9 cellular contexts compared by ENCODE assay signal in the genomic region with DNA sequence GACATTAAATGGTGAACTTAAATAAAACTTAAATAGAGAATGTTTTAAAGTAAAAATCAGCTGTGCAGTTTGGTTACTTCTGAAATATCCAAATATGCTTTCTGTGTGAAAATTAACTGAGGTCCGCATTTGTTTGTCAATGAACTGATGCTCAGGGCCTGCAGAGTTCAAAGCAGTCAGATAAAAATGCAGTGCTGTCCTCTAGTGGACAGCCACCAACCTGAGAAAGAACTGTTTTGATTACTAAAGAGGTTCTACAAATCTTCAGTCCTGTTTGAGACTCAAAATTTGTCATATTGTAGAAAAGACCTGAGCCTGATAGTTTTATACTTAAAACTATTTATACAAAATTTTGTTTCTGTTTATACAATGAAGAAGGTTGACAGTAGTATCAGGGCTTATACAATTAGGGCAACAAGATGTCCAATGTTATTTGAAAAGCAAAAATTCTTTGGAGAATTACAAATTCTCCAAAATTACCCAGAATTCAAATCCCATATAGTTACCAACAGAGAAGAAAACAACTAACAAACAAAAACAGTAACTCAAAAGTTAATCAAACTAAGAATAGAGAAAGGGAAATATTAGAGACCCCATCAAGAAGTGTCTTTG.
DNase-seq lines count a peak whose midpoint lies in the region; ATAC-seq and TF ChIP-seq lines count a peak whose summit lies in the region.
"Had no signal": no experiment of that assay in that cellular context is flagged by ENCODE, and none has a peak within 500 bp of the region (broad histone marks: within the 10 kb centered on the region; RNA-seq: fewer than 3 reads in every experiment).

No MANE protein-coding gene starts in this region.

- no peaks in the 10 kb centered on the region for H3K27me3 Mint-ChIP-seq in activated CD4-positive, alpha-beta T cell treated with anti-CD3 and anti-CD28 coated beads, Interleukin-2, amount 10 ng/mL, durations not matched to agents 7 days and 5 days
- no peaks in the 10 kb centered on the region for H3K27me3 Mint-ChIP-seq in type B pancreatic cell
- H3K27me3 Mint-ChIP-seq: central memory CD8-positive, alpha-beta T cell had no signal

- H3K27me3 ChIP-seq in adrenal gland = no peaks in the 10 kb centered on the region

- POLR2A ChIA-PET in activated CD4-positive, alpha-beta T cell treated with anti-CD3 and anti-CD28 coated beads, Interleukin-2, amount 10 ng/mL, durations not matched to agents 7 days and 5 days (lab: Charles Lee) = no interaction called here

- H3K9me3 Mint-ChIP-seq in activated CD4-positive, alpha-beta T cell treated with anti-CD3 and anti-CD28 coated beads, Interleukin-2, amount 10 ng/mL, durations not matched to agents 7 days and 5 days = no peaks in the 10 kb centered on the region
- no peaks in the 10 kb centered on the region for H3K9me3 Mint-ChIP-seq in type B pancreatic cell
- H3K9me3 Mint-ChIP-seq in activated naive CD4-positive, alpha-beta T cell treated with anti-CD3 and anti-CD28 coated beads, Interleukin-2, amount 50 U/mL, for 72 hours = no peaks in the 10 kb centered on the region
- H3K9me3 Mint-ChIP-seq: central memory CD8-positive, alpha-beta T cell had no signal

- H3K27ac ChIP-seq in adrenal gland = no peak overlapping the region

- H3K4me3 Mint-ChIP-seq in activated CD4-positive, alpha-beta T cell treated with anti-CD3 and anti-CD28 coated beads, Interleukin-2, amount 10 ng/mL, durations not matched to agents 7 days and 5 days = no peak overlapping the region
- H3K4me3 Mint-ChIP-seq in type B pancreatic cell = no peak overlapping the region
- H3K4me3 Mint-ChIP-seq: central memory CD8-positive, alpha-beta T cell had no signal

- H3K27ac Mint-ChIP-seq in activated CD4-positive, alpha-beta T cell treated with anti-CD3 and anti-CD28 coated beads, Interleukin-2, amount 10 ng/mL, durations not matched to agents 7 days and 5 days = no peak overlapping the region
- no peak overlapping the region for H3K27ac Mint-ChIP-seq in type B pancreatic cell
- no peak overlapping the region for H3K27ac Mint-ChIP-seq in activated naive CD4-positive, alpha-beta T cell treated with anti-CD3 and anti-CD28 coated beads, Interleukin-2, amount 50 U/mL, for 72 hours

- intact Hi-C loops in adrenal gland (cut with DNase I) = loop anchor here in 1 of 2 donors (10.0 kb wide), 1 partner anchor 364 kb away; no protein-coding TSS in a partner anchor

- no peak for TF ChIP-seq POLR2A in adrenal gland (IDR thresholded peaks at IDR 0.05)

- H3K36me3 Mint-ChIP-seq in activated CD4-positive, alpha-beta T cell treated with anti-CD3 and anti-CD28 coated beads, Interleukin-2, amount 10 ng/mL, durations not matched to agents 7 days and 5 days (ENCODE audit: low read depth) = no peaks in the 10 kb centered on the region
- peaks cover 4% of the 10 kb centered on the region for H3K36me3 Mint-ChIP-seq in type B pancreatic cell
- no peaks in the 10 kb centered on the region for H3K36me3 Mint-ChIP-seq in activated naive CD4-positive, alpha-beta T cell treated with anti-CD3 and anti-CD28 coated beads, Interleukin-2, amount 50 U/mL, for 72 hours

- H3K4me3 ChIP-seq in adrenal gland = no peak overlapping the region

- H3K4me1 ChIP-seq in adrenal gland (replicated peaks in 1 of 2) = no peaks in the 10 kb centered on the region

- H3K9me3 ChIP-seq in adrenal gland (replicated peaks in 1 of 3) = no peaks in the 10 kb centered on the region

- CTCF ChIA-PET in activated CD4-positive, alpha-beta T cell treated with anti-CD3 and anti-CD28 coated beads, Interleukin-2, amount 10 ng/mL, durations not matched to agents 7 days and 5 days (lab: Charles Lee) = no interaction called here

- 29 to 41% (median 35%) methylated on average over 1 of the region's 1 CpG for WGBS in adrenal gland, 4 donors

- TF ChIP-seq CTCF in adrenal gland (IDR thresholded peaks at IDR 0.05) (peak; percentile 61 to 82 (median 75)), type B pancreatic cell (conservative IDR thresholded peaks at IDR 0.05) (peak; percentile 88)

- DNase-seq in activated CD4-positive, alpha-beta T cell treated with anti-CD3 and anti-CD28 coated beads, Interleukin-2, amount 10 ng/mL, durations not matched to agents 7 days and 5 days = peak; percentile 18
- no peak for DNase-seq in activated CD4-positive, alpha-beta T cell treated with anti-CD3 and anti-CD28 coated beads for 48 hours
- DNase-seq in NCI-H146 treated with DMSO at 0.1 percent for 48 hours (lab: John Stamatoyannopoulos, UW; ENCODE audit: unreplicated experiment) (peak; percentile 19), adrenal gland (peak in 6 of 7 donors; percentile 26 to 64 (median 38)), iPS-NIHi7 (ENCODE audit: extremely low spot score) (peak; percentile 62), type B pancreatic cell (ENCODE audit: extremely low spot score, unreplicated experiment) (no peak)
- DNase-seq in stimulated activated naive CD4-positive, alpha-beta T cell (lab: John Stamatoyannopoulos, UW) = no peak
- DNase-seq in activated naive CD4-positive, alpha-beta T cell treated with anti-CD3 and anti-CD28 coated beads, Interleukin-2, amount 50 U/mL, for 72 hours (ENCODE audit: low spot score in 2 of 2) = no peak

- ATAC-seq in activated naive CD4-positive, alpha-beta T cell treated with anti-CD3 and anti-CD28 coated beads, Interleukin-2, amount 50 U/mL, for 72 hours = no peak

- H3K4me1 Mint-ChIP-seq in activated CD4-positive, alpha-beta T cell treated with anti-CD3 and anti-CD28 coated beads, Interleukin-2, amount 10 ng/mL, durations not matched to agents 7 days and 5 days = no peaks in the 10 kb centered on the region
- peaks cover 19% of the 10 kb centered on the region for H3K4me1 Mint-ChIP-seq in type B pancreatic cell (ENCODE audit: unreplicated experiment)
- H3K4me1 Mint-ChIP-seq: central memory CD8-positive, alpha-beta T cell had no signal

- H3K36me3 ChIP-seq in adrenal gland (replicated peaks in 1 of 2) = no peaks in the 10 kb centered on the region

Comparison
In these comparisons a context has a peak if more than half of its experiments do, and no peak if none do; other contexts are left out.
1. DNase-seq: peak in activated CD4-positive, alpha-beta T cell treated with anti-CD3 and anti-CD28 coated beads, Interleukin-2, amount 10 ng/mL, durations not matched to agents 7 days and 5 days (single experiment), NCI-H146 treated with DMSO at 0.1 percent for 48 hours (single experiment), adrenal gland (6 of 7) and iPS-NIHi7 (single experiment); none in activated CD4-positive, alpha-beta T cell treated with anti-CD3 and anti-CD28 coated beads for 48 hours (single experiment), type B pancreatic cell (single experiment), stimulated activated naive CD4-positive, alpha-beta T cell (0 of 6) and activated naive CD4-positive, alpha-beta T cell treated with anti-CD3 and anti-CD28 coated beads, Interleukin-2, amount 50 U/mL, for 72 hours (0 of 2).